In the genomic region with DNA sequence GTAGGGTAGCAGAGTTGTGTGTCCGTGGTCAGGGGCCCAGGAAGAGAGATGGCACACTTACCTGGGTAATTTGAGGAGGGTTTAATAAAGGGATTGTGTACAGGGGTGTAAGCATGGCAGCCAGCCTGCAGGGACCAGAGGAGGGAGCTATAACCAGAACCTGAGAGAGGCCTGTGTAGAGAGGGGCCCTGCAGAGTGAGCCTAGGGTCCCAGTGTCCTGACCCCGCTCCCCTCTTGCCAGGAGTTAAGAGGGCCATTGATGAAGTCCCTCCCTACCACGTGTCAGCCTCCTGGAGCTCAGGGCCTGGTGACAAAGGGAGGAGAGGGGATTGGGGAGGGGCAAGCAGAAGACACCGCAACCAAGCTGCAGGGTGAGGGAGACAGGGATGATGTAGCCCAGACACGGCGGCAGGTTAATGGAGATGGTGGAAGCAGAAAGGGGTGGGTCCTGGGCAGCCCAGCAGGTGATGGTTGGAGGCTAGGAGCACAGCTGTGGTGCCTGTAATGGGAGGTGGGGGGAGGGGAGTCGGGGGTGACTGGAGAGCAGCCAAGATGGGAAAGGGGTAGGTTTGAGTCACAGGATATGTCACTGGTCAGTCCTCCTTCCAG, we compare ENCODE assay signal across 18 cellular contexts.
DNase-seq lines count a peak whose midpoint lies in the region; ATAC-seq and TF ChIP-seq lines count a peak whose summit lies in the region.
"Had no signal": no experiment of that assay in that cellular context is flagged by ENCODE, and none has a peak within 500 bp of the region (broad histone marks: within the 10 kb centered on the region; RNA-seq: fewer than 3 reads in every experiment).

No MANE protein-coding gene starts in this region.

- H3K27ac Mint-ChIP-seq in mesothelial cell of epicardium: no peak overlapping the region
- H3K27ac Mint-ChIP-seq: activated B cell treated with CpG ODN at 0.5 μM for 24 hours; activated T-helper 17 cell treated with anti-CD3 and anti-CD28 coated beads, Interleukin-2, amount 50 U/mL, for 72 hours; immature natural killer cell; natural killer cell treated with Interleukin-12 subunit alpha and Interleukin-12 subunit beta and Interleukin-15 and Interleukin-18, amount 100 ng/mL, for 72 hours; stimulated activated effector memory CD8-positive, alpha-beta T cell treated with anti-CD3 and anti-CD28 coated beads, Interleukin-12 subunit alpha, Interleukin-12 subunit beta, amount 100 ng/mL, for 72 hours had no signal

- H3K4me3 ChIP-seq in SJCRH30 (no peak overlapping the region), mesenchymal stem cell (ENCODE audit: insufficient read depth in 1 of 2, low read depth in 1 of 2, low read length in 2 of 2) (no peak overlapping the region), coronary artery (no peak overlapping the region)
- H3K4me3 ChIP-seq: cardiac muscle cell, esophagus squamous epithelium, lung, transverse colon had no signal

- H4K91ac ChIP-seq in mesenchymal stem cell (ENCODE audit: low read length): no peak overlapping the region

- no peak overlapping the region for H2BK5ac ChIP-seq in mesenchymal stem cell (ENCODE audit: low read depth, low read length, poor library complexity, severe bottlenecking)

- H3K27me3 Mint-ChIP-seq in mesothelial cell of epicardium (ENCODE audit: low read depth): peaks cover 10% of the 10 kb centered on the region
- H3K27me3 Mint-ChIP-seq: activated B cell treated with CpG ODN at 0.5 μM for 24 hours had no signal

- H3K4me3 Mint-ChIP-seq in mesothelial cell of epicardium: no peak overlapping the region
- H3K4me3 Mint-ChIP-seq: activated B cell treated with CpG ODN at 0.5 μM for 24 hours; activated T-helper 17 cell treated with anti-CD3 and anti-CD28 coated beads, Interleukin-2, amount 50 U/mL, for 72 hours; immature natural killer cell; natural killer cell treated with Interleukin-12 subunit alpha and Interleukin-12 subunit beta and Interleukin-15 and Interleukin-18, amount 100 ng/mL, for 72 hours; stimulated activated effector memory CD8-positive, alpha-beta T cell treated with anti-CD3 and anti-CD28 coated beads, Interleukin-12 subunit alpha, Interleukin-12 subunit beta, amount 100 ng/mL, for 72 hours had no signal

- H3K4me1 Mint-ChIP-seq in mesothelial cell of epicardium: no peaks in the 10 kb centered on the region
- H3K4me1 Mint-ChIP-seq: activated T-helper 17 cell treated with anti-CD3 and anti-CD28 coated beads, Interleukin-2, amount 50 U/mL, for 72 hours; immature natural killer cell; stimulated activated effector memory CD8-positive, alpha-beta T cell treated with anti-CD3 and anti-CD28 coated beads, Interleukin-12 subunit alpha, Interleukin-12 subunit beta, amount 100 ng/mL, for 72 hours had no signal

- no peak overlapping the region for H3K23ac ChIP-seq in mesenchymal stem cell (ENCODE audit: low read length in 2 of 2)

- H3K27me3 ChIP-seq in SJCRH30 (no peaks in the 10 kb centered on the region), mesenchymal stem cell (ENCODE audit: control insufficient read depth in 1 of 2, insufficient read depth in 1 of 2, low read length in 2 of 2) (no peaks in the 10 kb centered on the region)
- H3K27me3 ChIP-seq: transverse colon had no signal

- H3K9me3 Mint-ChIP-seq in mesothelial cell of epicardium: no peaks in the 10 kb centered on the region
- H3K9me3 Mint-ChIP-seq: activated B cell treated with CpG ODN at 0.5 μM for 24 hours; activated T-helper 17 cell treated with anti-CD3 and anti-CD28 coated beads, Interleukin-2, amount 50 U/mL, for 72 hours; immature natural killer cell; natural killer cell treated with Interleukin-12 subunit alpha and Interleukin-12 subunit beta and Interleukin-15 and Interleukin-18, amount 100 ng/mL, for 72 hours; stimulated activated effector memory CD8-positive, alpha-beta T cell treated with anti-CD3 and anti-CD28 coated beads, Interleukin-12 subunit alpha, Interleukin-12 subunit beta, amount 100 ng/mL, for 72 hours had no signal

- H3K9ac ChIP-seq in mesenchymal stem cell (ENCODE audit: low read length): no peak overlapping the region

- H2BK15ac ChIP-seq in mesenchymal stem cell (ENCODE audit: low read depth, poor library complexity, severe bottlenecking): no peak overlapping the region

- TF ChIP-seq CTCF in coronary artery (IDR thresholded peaks at IDR 0.05) (no peak), mesothelial cell of epicardium (IDR thresholded peaks at IDR 0.05; ENCODE audit: unreplicated experiment) (no peak)

- H3K9me3 ChIP-seq in SJCRH30 (replicated peaks) (no peaks in the 10 kb centered on the region), mesenchymal stem cell (ENCODE audit: control insufficient read depth, low read length) (no peaks in the 10 kb centered on the region)
- H3K9me3 ChIP-seq: esophagus squamous epithelium, transverse colon had no signal

- H2AK5ac ChIP-seq in mesenchymal stem cell (ENCODE audit: low read length, severe bottlenecking): no peak overlapping the region

- DNase-seq in ELR (ENCODE audit: low read depth) (peak; percentile 12), LHCN-M2 (ENCODE audit: low read depth) (peak; percentile 49), SJCRH30 (peak; percentile 19 to 31), mesenchymal stem cell (no peak), coronary artery (ENCODE audit: low spot score) (no peak), mesothelial cell of epicardium (ENCODE audit: low spot score in 2 of 2, unreplicated experiment in 2 of 2) (no peak)
- DNase-seq: activated B cell treated with CpG ODN at 0.5 μM for 24 hours, esophagus squamous epithelium, immature natural killer cell, Right ventricle myocardium superior, T-helper 2 cell, transverse colon had no signal

- WGBS in mesenchymal stem cell: 52% methylated on average over 6 of the region's 7 CpGs

- no peaks in the 10 kb centered on the region for H3K36me3 Mint-ChIP-seq in mesothelial cell of epicardium
- H3K36me3 Mint-ChIP-seq: immature natural killer cell; natural killer cell treated with Interleukin-12 subunit alpha and Interleukin-12 subunit beta and Interleukin-15 and Interleukin-18, amount 100 ng/mL, for 72 hours; stimulated activated effector memory CD8-positive, alpha-beta T cell treated with anti-CD3 and anti-CD28 coated beads, Interleukin-12 subunit alpha, Interleukin-12 subunit beta, amount 100 ng/mL, for 72 hours had no signal

- H3K27ac ChIP-seq in SJCRH30 (no peak overlapping the region), mesenchymal stem cell (ENCODE audit: low read length, poor library complexity, severe bottlenecking) (no peak overlapping the region), coronary artery (no peak overlapping the region)
- H3K27ac ChIP-seq: cardiac muscle cell, esophagus squamous epithelium, transverse colon had no signal

- no peak overlapping the region for H2AFZ ChIP-seq in mesenchymal stem cell (ENCODE audit: low read depth, low read length)

- H3K14ac ChIP-seq in mesenchymal stem cell (ENCODE audit: low read length in 2 of 2): no peak overlapping the region

- no peak overlapping the region for H3K18ac ChIP-seq in mesenchymal stem cell (ENCODE audit: low read depth in 1 of 2, low read length in 2 of 2)

- no peak overlapping the region for H2BK12ac ChIP-seq in mesenchymal stem cell (ENCODE audit: low read length in 2 of 2)

- ATAC-seq in GM19324 (IDR thresholded peaks at IDR 0.05; ENCODE audit: low FRiP score, unreplicated experiment): no peak
- ATAC-seq: activated T-helper 17 cell treated with anti-CD3 and anti-CD28 coated beads, Interleukin-2, amount 50 U/mL, for 72 hours; natural killer cell treated with Interleukin-12 subunit alpha and Interleukin-12 subunit beta and Interleukin-15 and Interleukin-18, amount 100 ng/mL, for 72 hours; stimulated activated effector memory CD8-positive, alpha-beta T cell treated with anti-CD3 and anti-CD28 coated beads, Interleukin-12 subunit alpha, Interleukin-12 subunit beta, amount 100 ng/mL, for 72 hours had no signal

- no peak overlapping the region for H2BK120ac ChIP-seq in mesenchymal stem cell (ENCODE audit: low read depth, low read length)

- peaks cover 9% of the 10 kb centered on the region for H3K79me1 ChIP-seq in mesenchymal stem cell (replicated peaks; ENCODE audit: low read length, poor library complexity, severe bottlenecking)

- no peak overlapping the region for H3K4me2 ChIP-seq in mesenchymal stem cell (ENCODE audit: low read length, poor library complexity, severe bottlenecking)

- H3K4ac ChIP-seq in mesenchymal stem cell (ENCODE audit: low read depth in 1 of 2, low read length in 2 of 2): no peak overlapping the region

- H4K8ac ChIP-seq in mesenchymal stem cell (ENCODE audit: low read length): peak overlapping the region; percentile 41

- no peaks in the 10 kb centered on the region for H3K36me3 ChIP-seq in SJCRH30
- peaks cover 7 to 8% of the 10 kb centered on the region in 2 experiments for H3K36me3 ChIP-seq in mesenchymal stem cell (ENCODE audit: control insufficient read depth in 1 of 2, insufficient read depth in 2 of 2, low read depth in 1 of 2, low read length in 2 of 2)
- H3K36me3 ChIP-seq: cardiac muscle cell, esophagus squamous epithelium, transverse colon had no signal

- no peaks in the 10 kb centered on the region for H3K4me1 ChIP-seq in SJCRH30
- peaks cover 10% of the 10 kb centered on the region for H3K4me1 ChIP-seq in mesenchymal stem cell (ENCODE audit: control insufficient read depth, insufficient read depth, low read depth, low read length)
- H3K4me1 ChIP-seq: esophagus squamous epithelium, transverse colon had no signal

Comparison
In these comparisons a context has a peak if more than half of its experiments do, and no peak if none do; other contexts are left out.
1. DNase-seq: peak in ELR (single experiment), LHCN-M2 (single experiment) and SJCRH30 (2 of 2); none in mesenchymal stem cell (single experiment), coronary artery (single experiment) and mesothelial cell of epicardium (0 of 2).